Comparison of ENCODE assay signal across 8 cellular contexts in genomic region chr10:93821051-93821772, GRCh38.
DNase-seq lines count a peak whose midpoint lies in the region; ATAC-seq and TF ChIP-seq lines count a peak whose summit lies in the region.

No MANE protein-coding gene starts in this region.

- ATAC-seq in HG03045 (IDR thresholded peaks at IDR 0.05; ENCODE audit: unreplicated experiment): no peak
- no peak for ATAC-seq in HG03460 (IDR thresholded peaks at IDR 0.05; ENCODE audit: unreplicated experiment)

- no peaks in the 10 kb centered on the region for H3K79me2 ChIP-seq in PC-9 (ENCODE audit: low read depth)

- H3K9me3 ChIP-seq in PC-9 (ENCODE audit: insufficient read depth, low read depth): no peaks in the 10 kb centered on the region

- intact Hi-C loops in PC-9 (cut with micrococcal nuclease; ENCODE audit: unreplicated experiment): loop anchor here (2.0 to 5.0 kb wide), 2 partner anchors 500 to 621 kb away; no protein-coding TSS in a partner anchor

- in situ Hi-C loops in GM13977 (cut with MboI; ENCODE audit: low pct_unique_long_range_greater_than_20kb, low sequenced_read_pairs, unreplicated experiment) (loop anchor here (25.0 kb wide), 1 partner anchor 259 kb away; the partner anchor contains the start of gene FFAR4), GM13976 (cut with MboI; ENCODE audit: low sequenced_read_pairs, unreplicated experiment) (no loop called here)

- H3K27ac Mint-ChIP-seq in activated CD4-positive, alpha-beta memory T cell treated with anti-CD3 and anti-CD28 coated beads, Interleukin-2, amount 10 ng/mL, durations not matched to agents 7 days and 5 days: no peak overlapping the region

- no peaks in the 10 kb centered on the region for H3F3A ChIP-seq in PC-9 (ENCODE audit: insufficient read depth, low read depth)

- H3K4me3 Mint-ChIP-seq in activated CD4-positive, alpha-beta memory T cell treated with anti-CD3 and anti-CD28 coated beads, Interleukin-2, amount 10 ng/mL, durations not matched to agents 7 days and 5 days: no peak overlapping the region

- no peaks in the 10 kb centered on the region for H3K9me3 Mint-ChIP-seq in activated CD4-positive, alpha-beta memory T cell treated with anti-CD3 and anti-CD28 coated beads, Interleukin-2, amount 10 ng/mL, durations not matched to agents 7 days and 5 days

- TF ChIP-seq CTCF in GM13977 (IDR thresholded peaks at IDR 0.05; ENCODE audit: extremely low read depth, insufficient read depth, missing control alignments) (peak; percentile 46), PC-9 (conservative IDR thresholded peaks at IDR 0.05) (peak; percentile 68), GM13976 (IDR thresholded peaks at IDR 0.05; ENCODE audit: borderline replicate concordance, control extremely low read depth, extremely low read depth, insufficient read depth, missing control alignments) (no peak)

- H3K4me1 ChIP-seq in PC-9 (replicated peaks; ENCODE audit: insufficient read depth): no peaks in the 10 kb centered on the region

- no peak overlapping the region for H3K4me2 ChIP-seq in PC-9

- H4K20me1 ChIP-seq in PC-9 (ENCODE audit: insufficient read depth): no peaks in the 10 kb centered on the region

- no peak overlapping the region for H3K27ac ChIP-seq in PC-9

- no peaks in the 10 kb centered on the region for H3K4me1 Mint-ChIP-seq in activated CD4-positive, alpha-beta memory T cell treated with anti-CD3 and anti-CD28 coated beads, Interleukin-2, amount 10 ng/mL, durations not matched to agents 7 days and 5 days

- POLR2A ChIA-PET in PC-9 (lab: Charles Lee; ENCODE audit: unreplicated experiment): interaction anchor here (0.7 kb wide), 1 partner anchor 176 kb away, joined by 3 read pairs; no protein-coding TSS in a partner anchor
- POLR2A ChIA-PET in activated CD4-positive, alpha-beta memory T cell treated with anti-CD3 and anti-CD28 coated beads, Interleukin-2, amount 10 ng/mL, durations not matched to agents 7 days and 5 days (lab: Charles Lee): no interaction called here

- peak; percentile 68 for DNase-seq in A172 (ENCODE audit: low spot score)
- no peak for DNase-seq in GM13977 (ENCODE audit: low spot score)
- peak in 1 of 2 experiments; percentile 44 for DNase-seq in PC-9
- peak; percentile 35 for DNase-seq in fibroblast of the conjunctiva (ENCODE audit: low read depth)
- DNase-seq in GM13976 (ENCODE audit: low spot score): no peak
- no peak for DNase-seq in activated CD4-positive, alpha-beta memory T cell treated with anti-CD3 and anti-CD28 coated beads, Interleukin-2, amount 10 ng/mL, durations not matched to agents 7 days and 5 days

- no peaks in the 10 kb centered on the region for H3K36me3 ChIP-seq in PC-9 (ENCODE audit: low read depth)

- CTCF ChIA-PET in PC-9 (lab: Charles Lee): interaction anchor here (0.9 to 1.9 kb wide), 2 partner anchors 37 to 623 kb away, joined by 3 to 13 read pairs; no protein-coding TSS in a partner anchor
- CTCF ChIA-PET in activated CD4-positive, alpha-beta memory T cell treated with anti-CD3 and anti-CD28 coated beads, Interleukin-2, amount 10 ng/mL, durations not matched to agents 7 days and 5 days (lab: Charles Lee): interaction anchor here (1.4 kb wide), 1 partner anchor 36 kb away, joined by 3 read pairs; no protein-coding TSS in a partner anchor

- BruUV-seq in PC-9 (replicated peaks; lab: Mats Ljungman, UMichigan): no TSS peak

- H3K4me3 ChIP-seq in PC-9: no peak overlapping the region

- no peaks in the 10 kb centered on the region for H3K27me3 ChIP-seq in PC-9 (ENCODE audit: insufficient read depth, low read depth)

- peaks cover 30% of the 10 kb centered on the region for H3K27me3 Mint-ChIP-seq in activated CD4-positive, alpha-beta memory T cell treated with anti-CD3 and anti-CD28 coated beads, Interleukin-2, amount 10 ng/mL, durations not matched to agents 7 days and 5 days

- H3K36me3 Mint-ChIP-seq in activated CD4-positive, alpha-beta memory T cell treated with anti-CD3 and anti-CD28 coated beads, Interleukin-2, amount 10 ng/mL, durations not matched to agents 7 days and 5 days (ENCODE audit: low read depth): no peaks in the 10 kb centered on the region

- no peaks in the 10 kb centered on the region for H3K9me2 ChIP-seq in PC-9 (ENCODE audit: insufficient read depth)

- H2AFZ ChIP-seq in PC-9: no peak overlapping the region

Comparison
In these comparisons a context has a peak if more than half of its experiments do, and no peak if none do; other contexts are left out.
1. DNase-seq: peak in A172 (single experiment) and fibroblast of the conjunctiva (single experiment); none in GM13977 (single experiment), GM13976 (single experiment) and activated CD4-positive, alpha-beta memory T cell treated with anti-CD3 and anti-CD28 coated beads, Interleukin-2, amount 10 ng/mL, durations not matched to agents 7 days and 5 days (single experiment).